8 cellular contexts compared by ENCODE assay signal in the genomic region with DNA sequence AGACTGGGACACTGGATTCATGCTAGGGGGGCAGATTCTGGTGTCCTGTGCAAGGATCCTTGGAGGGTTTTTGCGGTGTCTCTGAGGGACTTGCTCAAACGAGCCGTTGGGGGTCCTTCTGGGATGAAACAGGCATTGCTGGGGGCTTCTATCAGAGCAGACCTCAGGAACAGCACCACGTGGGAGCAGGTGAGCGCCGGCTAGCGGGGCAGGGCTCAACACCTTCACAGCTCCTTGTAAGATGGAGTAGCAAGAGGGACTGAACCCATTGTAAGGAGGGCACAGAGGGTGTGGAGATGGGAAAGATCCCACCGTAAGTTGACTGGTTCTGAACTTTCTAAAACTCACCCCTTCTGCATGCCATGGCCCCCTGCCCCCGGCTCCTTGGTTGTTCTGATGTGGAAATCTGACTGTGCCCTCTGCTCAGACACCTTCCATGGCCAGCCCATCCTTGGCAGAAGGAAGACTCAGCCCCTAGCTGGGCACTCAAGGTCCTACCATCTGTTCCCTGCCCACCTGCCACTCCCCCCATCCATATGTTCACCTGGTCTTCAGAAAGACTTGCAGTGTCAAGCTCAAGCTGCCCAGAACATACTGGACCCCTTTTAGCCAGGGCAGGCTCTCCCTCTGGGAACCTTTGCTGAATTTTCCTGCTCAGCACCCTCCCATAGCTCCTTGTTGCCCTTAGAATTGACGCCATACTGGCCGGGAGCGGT. TPM values are rescaled to one million over a fixed set of nuclear protein-coding genes. Genes with fewer than 3 reads are reported as not detected.
DNase-seq lines count a peak whose midpoint lies in the region; ATAC-seq, FAIRE-seq and TF ChIP-seq lines count a peak whose summit lies in the region.

No MANE protein-coding gene starts in this region.

- H3K9me3 ChIP-seq in DOHH2 (ENCODE audit: control insufficient read depth, insufficient read depth, low read length) (no peaks in the 10 kb centered on the region), PC-9 (ENCODE audit: insufficient read depth, low read depth) (no peaks in the 10 kb centered on the region), endothelial cell of umbilical vein (replicated peaks; ENCODE audit: control insufficient read depth, insufficient read depth, low read length) (no peaks in the 10 kb centered on the region), trophoblast cell (ENCODE audit: insufficient read depth, low read depth, low read length) (no peaks in the 10 kb centered on the region)

- FAIRE-seq in endothelial cell of umbilical vein (lab: Jason Lieb, UNC), result no peak

- no peak overlapping the region for H4K12ac ChIP-seq in trophoblast cell (ENCODE audit: low read depth, low read length)

- H3F3A ChIP-seq in DOHH2 (ENCODE audit: control insufficient read depth, insufficient read depth) (peaks cover 2% of the 10 kb centered on the region; the same call in 1 of the 2 replicates), PC-9 (ENCODE audit: insufficient read depth, low read depth) (peaks cover 39% of the 10 kb centered on the region)

- DNase-seq in PC-9 (no peak), endothelial cell of umbilical vein (ENCODE audit: low read depth, low spot score) (no peak), trophoblast cell (no peak), GM10266 (ENCODE audit: extremely low spot score) (no peak), mesenteric fat pad (ENCODE audit: low spot score) (no peak), NCI-H2081 (lab: John Stamatoyannopoulos, UW) (no peak)

- CTCF ChIA-PET in PC-9 (lab: Charles Lee) (interaction anchor here (0.5 to 1.4 kb wide), 2 partner anchors 10 to 25 kb away, joined by 3 to 4 read pairs; no protein-coding TSS in a partner anchor), endothelial cell of umbilical vein (lab: Charles Lee) (interaction anchor here (0.6 to 2.7 kb wide), 4 partner anchors 25 to 126 kb away, joined by 3 to 13 read pairs (median 3); a partner anchor contains a TSS)

- H3K14ac ChIP-seq in trophoblast cell (ENCODE audit: low read length), result no peak overlapping the region

- H4K91ac ChIP-seq in trophoblast cell (ENCODE audit: low read depth, low read length), result no peak overlapping the region

- peaks cover 16% of the 10 kb centered on the region for H3K27me3 ChIP-seq in DOHH2 (ENCODE audit: control insufficient read depth, low read length)
- H3K27me3 ChIP-seq in PC-9 (ENCODE audit: insufficient read depth, low read depth), result no peaks in the 10 kb centered on the region
- H3K27me3 ChIP-seq in endothelial cell of umbilical vein (ENCODE audit: control insufficient read depth in 2 of 2, insufficient read depth in 2 of 2, low read length in 2 of 2), result no peaks in the 10 kb centered on the region
- H3K27me3 ChIP-seq in trophoblast cell (ENCODE audit: insufficient read depth, low read length), result peaks cover 6% of the 10 kb centered on the region

- no peak overlapping the region for H4K8ac ChIP-seq in trophoblast cell (ENCODE audit: low read depth, low read length)

- BruUV-seq in PC-9 (replicated peaks; lab: Mats Ljungman, UMichigan) (TSS peak; percentile 28), endothelial cell of umbilical vein (replicated peaks; lab: Mats Ljungman, UMichigan) (no TSS peak)

- intact Hi-C loops in PC-9 (cut with micrococcal nuclease; ENCODE audit: unreplicated experiment) (loop anchor here (2.0 to 10.0 kb wide), 4 partner anchors 39 to 386 kb away; a partner anchor contains a TSS), endothelial cell of umbilical vein (cut with micrococcal nuclease) (loop anchor here (2.0 kb wide), 2 partner anchors 17 to 53 kb away; no protein-coding TSS in a partner anchor)

- no peak overlapping the region for H2BK120ac ChIP-seq in trophoblast cell (ENCODE audit: insufficient read depth, low read length, poor library complexity)

- H3K4me2 ChIP-seq in DOHH2 (ENCODE audit: low read length) (peak overlapping the region; percentile 97), PC-9 (peak overlapping the region; percentile 94), endothelial cell of umbilical vein (ENCODE audit: insufficient read depth, low read length) (peak overlapping the region; percentile 59), trophoblast cell (ENCODE audit: low read length) (peak overlapping the region; percentile 98)

- no peak overlapping the region for H3K4ac ChIP-seq in trophoblast cell (ENCODE audit: low read depth, low read length)

- peak overlapping the region; percentile 93; the same call in 1 of the 2 replicates for H3K4me3 ChIP-seq in DOHH2 (ENCODE audit: low read length)
- H3K4me3 ChIP-seq in PC-9, result peak overlapping the region; percentile 88; the same call in 1 of the 2 replicates
- no peak overlapping the region for H3K4me3 ChIP-seq in endothelial cell of umbilical vein (replicated peaks in 1 of 3; ENCODE audit: insufficient read depth in 1 of 3, low read depth in 1 of 3, low read length in 3 of 3)
- H3K4me3 ChIP-seq in trophoblast cell (ENCODE audit: low read depth, low read length), result no peak overlapping the region

- dilution Hi-C loops in endothelial cell of umbilical vein (cut with MboI; ENCODE audit: extremely low pct_ligation_motif_present, low sequenced_read_pairs), result no loop called here

- no peak for TF ChIP-seq CTCF in DOHH2 (IDR thresholded peaks at IDR 0.05; ENCODE audit: low read depth, low read length, poor library complexity, severe bottlenecking)
- no peak for TF ChIP-seq CTCF in PC-9 (conservative IDR thresholded peaks at IDR 0.05)
- TF ChIP-seq CTCF in endothelial cell of umbilical vein (IDR thresholded peaks at IDR 0.05; ENCODE audit: extremely low read depth in 1 of 2, insufficient read depth in 1 of 2, low read depth in 1 of 2, low read length in 2 of 2), result no peak
- TF ChIP-seq CTCF in GM10266 (IDR thresholded peaks at IDR 0.05; ENCODE audit: control insufficient read depth, insufficient read depth, low read depth, missing control alignments), result no peak

- H2AFZ ChIP-seq in PC-9, result no peak overlapping the region
- no peak overlapping the region for H2AFZ ChIP-seq in endothelial cell of umbilical vein (ENCODE audit: low read depth, low read length)
- H2AFZ ChIP-seq in trophoblast cell (ENCODE audit: insufficient read depth, low read length, poor library complexity), result no peak overlapping the region

- POLR2A ChIA-PET in PC-9 (lab: Charles Lee; ENCODE audit: unreplicated experiment), result interaction anchor here (0.6 to 0.7 kb wide), 2 partner anchors 48 to 359 kb away, joined by 3 to 6 read pairs; no protein-coding TSS in a partner anchor
- POLR2A ChIA-PET in endothelial cell of umbilical vein (lab: Charles Lee), result no interaction called here

- H3K9me2 ChIP-seq in DOHH2 (replicated peaks; ENCODE audit: control insufficient read depth, low read length) (no peaks in the 10 kb centered on the region), PC-9 (ENCODE audit: insufficient read depth) (no peaks in the 10 kb centered on the region)

- H3K36me3 ChIP-seq in DOHH2 (ENCODE audit: control insufficient read depth, low read length) (no peaks in the 10 kb centered on the region), PC-9 (ENCODE audit: low read depth) (no peaks in the 10 kb centered on the region), endothelial cell of umbilical vein (ENCODE audit: control insufficient read depth in 2 of 2, extremely low read depth in 1 of 2, insufficient read depth in 2 of 2, low read length in 2 of 2) (no peaks in the 10 kb centered on the region), trophoblast cell (ENCODE audit: control insufficient read depth in 1 of 2, insufficient read depth in 2 of 2, low read length in 2 of 2) (no peaks in the 10 kb centered on the region)

- H4K20me1 ChIP-seq in DOHH2 (ENCODE audit: control insufficient read depth, insufficient read depth, low read depth, low read length), result no peaks in the 10 kb centered on the region
- no peaks in the 10 kb centered on the region for H4K20me1 ChIP-seq in PC-9 (ENCODE audit: insufficient read depth)
- no peaks in the 10 kb centered on the region for H4K20me1 ChIP-seq in endothelial cell of umbilical vein (replicated peaks; ENCODE audit: control insufficient read depth, extremely low read depth, insufficient read depth, low read length)

- no peaks in the 10 kb centered on the region for H3K79me2 ChIP-seq in DOHH2 (ENCODE audit: control insufficient read depth, low read length)
- peaks cover 15% of the 10 kb centered on the region for H3K79me2 ChIP-seq in PC-9 (ENCODE audit: low read depth)
- no peaks in the 10 kb centered on the region for H3K79me2 ChIP-seq in endothelial cell of umbilical vein (ENCODE audit: control insufficient read depth, insufficient read depth, low read length)
- H3K79me2 ChIP-seq in trophoblast cell (ENCODE audit: control insufficient read depth, insufficient read depth, low read length, poor library complexity), result peaks cover 3% of the 10 kb centered on the region

- no peaks in the 10 kb centered on the region for H3K9me1 ChIP-seq in endothelial cell of umbilical vein (replicated peaks; ENCODE audit: control insufficient read depth, extremely low read depth, insufficient read depth, low read length)

- H3K79me1 ChIP-seq in trophoblast cell (ENCODE audit: low read length), result peaks cover 3% of the 10 kb centered on the region

- H2BK12ac ChIP-seq in trophoblast cell (ENCODE audit: low read length), result no peak overlapping the region

- no peak overlapping the region for H2BK5ac ChIP-seq in trophoblast cell (ENCODE audit: low read depth, low read length, poor library complexity)

- H3K4me1 ChIP-seq in DOHH2 (ENCODE audit: control insufficient read depth, low read length) (peaks cover 30% of the 10 kb centered on the region), PC-9 (replicated peaks; ENCODE audit: insufficient read depth) (peaks cover 37% of the 10 kb centered on the region), endothelial cell of umbilical vein (ENCODE audit: control insufficient read depth, extremely low read depth, insufficient read depth, low read length) (peaks cover 11% of the 10 kb centered on the region), trophoblast cell (ENCODE audit: control insufficient read depth in 1 of 2, insufficient read depth in 2 of 2, low read length in 2 of 2) (peaks cover 4 to 6% of the 10 kb centered on the region in 2 experiments)

- H3K27ac ChIP-seq in DOHH2 (ENCODE audit: low read depth, low read length) (no peak overlapping the region), PC-9 (no peak overlapping the region), endothelial cell of umbilical vein (ENCODE audit: insufficient read depth, low read depth, low read length) (no peak overlapping the region), trophoblast cell (ENCODE audit: low read depth, low read length) (no peak overlapping the region)

- no peak for TF ChIP-seq POLR2A in endothelial cell of umbilical vein (IDR thresholded peaks at IDR 0.05; ENCODE audit: low read depth, low read length)

- ATAC-seq in GM19455 (IDR thresholded peaks at IDR 0.05; ENCODE audit: unreplicated experiment), result no peak

- no CpG with 5 or more reads among the region's 12 CpGs for WGBS in trophoblast cell (ENCODE audit: extremely low coverage, insufficient coverage, insufficient read length)

- peak overlapping the region; percentile 29 for H3K23ac ChIP-seq in trophoblast cell (ENCODE audit: low read length)

- H3K9ac ChIP-seq in endothelial cell of umbilical vein (replicated peaks; ENCODE audit: extremely low read depth, insufficient read depth, low read length) (peak overlapping the region; percentile 49), trophoblast cell (ENCODE audit: low read length) (no peak overlapping the region)

- H2AK5ac ChIP-seq in trophoblast cell (ENCODE audit: low read length), result no peak overlapping the region

- no peak overlapping the region for H3K18ac ChIP-seq in trophoblast cell (ENCODE audit: low read length)

RNA-seq across cellular contexts. Expression of a gene that starts 1.2 kb away (rescaled TPM):
- total RNA-seq in PC-9 (2021) (30.8 and 40.2 TPM in 2 replicates), endothelial cell of umbilical vein (13.5 and 14.9 TPM in 2 replicates), mesenteric fat pad (36.5 TPM)
- 10.4 and 11.9 TPM in 2 replicates for polyA plus RNA-seq in endothelial cell of umbilical vein
- 4.8 and 6.3 TPM in 2 replicates for polyA plus RNA-seq in endothelial cell of umbilical vein (2011; cell fraction: cytosol; rRNA removed)
- 14.2 and 17.9 TPM in 2 replicates for polyA plus RNA-seq in endothelial cell of umbilical vein (2011; cell fraction: nucleus; rRNA removed)
- 6.9 and 12.3 TPM in 2 replicates for polyA plus RNA-seq in endothelial cell of umbilical vein (2012)
- 9.9 and 10.3 TPM in 2 replicates for polyA minus RNA-seq in endothelial cell of umbilical vein
- 2.3 TPM for polyA minus RNA-seq in endothelial cell of umbilical vein (2011; cell fraction: cytosol; rRNA and poly(A)+ RNA removed)
- polyA minus RNA-seq in endothelial cell of umbilical vein (2011; cell fraction: nucleus; rRNA and poly(A)+ RNA removed), result 5.6 and 10.7 TPM in 2 replicates
- polyA plus RNA-seq in trophoblast cell (2013), result 4.7 and 5.0 TPM in 2 replicates

RNA-seq across cellular contexts. Expression of a gene that starts 10.8 kb away (rescaled TPM):
- total RNA-seq in PC-9 (2021) (not detected in 2 replicates), endothelial cell of umbilical vein (not detected in 2 replicates), mesenteric fat pad (1.3 TPM)
- polyA plus RNA-seq in endothelial cell of umbilical vein, result not detected in 2 replicates
- not detected in 2 replicates for polyA plus RNA-seq in endothelial cell of umbilical vein (2011; cell fraction: cytosol; rRNA removed)
- polyA plus RNA-seq in endothelial cell of umbilical vein (2011; cell fraction: nucleus; rRNA removed), result not detected in 2 replicates
- polyA plus RNA-seq in endothelial cell of umbilical vein (2012), result not detected in 2 replicates
- polyA minus RNA-seq in endothelial cell of umbilical vein, result not detected in 2 replicates
- polyA minus RNA-seq in endothelial cell of umbilical vein (2011; cell fraction: cytosol; rRNA and poly(A)+ RNA removed), result not detected
- not detected in 2 replicates for polyA minus RNA-seq in endothelial cell of umbilical vein (2011; cell fraction: nucleus; rRNA and poly(A)+ RNA removed)
- polyA plus RNA-seq in trophoblast cell (2013), result not detected in 2 replicates

RNA-seq across cellular contexts. Expression of a gene that starts 23.1 kb away (rescaled TPM):
- total RNA-seq in PC-9 (2021) (2.0 and 3.9 TPM in 2 replicates), endothelial cell of umbilical vein (not detected in 2 replicates), mesenteric fat pad (not detected)
- polyA plus RNA-seq in endothelial cell of umbilical vein, result 0.06 and 0.08 TPM in 2 replicates
- 0.04 and 0.05 TPM in 2 replicates for polyA plus RNA-seq in endothelial cell of umbilical vein (2011; cell fraction: cytosol; rRNA removed)
- 0.14 TPM in 1 of 2 replicates, not detected in the other for polyA plus RNA-seq in endothelial cell of umbilical vein (2011; cell fraction: nucleus; rRNA removed)
- polyA plus RNA-seq in endothelial cell of umbilical vein (2012), result 0.10 and 0.13 TPM in 2 replicates
- 0.45 TPM in 1 of 2 replicates, not detected in the other for polyA minus RNA-seq in endothelial cell of umbilical vein
- not detected for polyA minus RNA-seq in endothelial cell of umbilical vein (2011; cell fraction: cytosol; rRNA and poly(A)+ RNA removed)
- polyA minus RNA-seq in endothelial cell of umbilical vein (2011; cell fraction: nucleus; rRNA and poly(A)+ RNA removed), result not detected in 2 replicates
- 0.07 TPM in 2 replicates for polyA plus RNA-seq in trophoblast cell (2013)

RNA-seq across cellular contexts. Expression of a gene that starts 39.9 kb away (rescaled TPM):
- total RNA-seq in PC-9 (2021) (175 and 290 TPM in 2 replicates), endothelial cell of umbilical vein (99.2 and 110 TPM in 2 replicates), mesenteric fat pad (66.9 TPM)
- polyA plus RNA-seq in endothelial cell of umbilical vein, result 139 and 204 TPM in 2 replicates
- polyA plus RNA-seq in endothelial cell of umbilical vein (2011; cell fraction: cytosol; rRNA removed), result 71.7 and 96.7 TPM in 2 replicates
- polyA plus RNA-seq in endothelial cell of umbilical vein (2011; cell fraction: nucleus; rRNA removed), result 58.3 and 73.4 TPM in 2 replicates
- polyA plus RNA-seq in endothelial cell of umbilical vein (2012), result 54.4 and 108 TPM in 2 replicates
- polyA minus RNA-seq in endothelial cell of umbilical vein, result 35.4 and 52.3 TPM in 2 replicates
- 107 TPM for polyA minus RNA-seq in endothelial cell of umbilical vein (2011; cell fraction: cytosol; rRNA and poly(A)+ RNA removed)
- 21.2 and 28.9 TPM in 2 replicates for polyA minus RNA-seq in endothelial cell of umbilical vein (2011; cell fraction: nucleus; rRNA and poly(A)+ RNA removed)
- polyA plus RNA-seq in trophoblast cell (2013), result 107 and 108 TPM in 2 replicates

RNA-seq across cellular contexts. Expression of a gene that starts 51.7 kb away (rescaled TPM):
- total RNA-seq in PC-9 (2021), result 58.1 and 80.0 TPM in 2 replicates
- 58.1 and 63.3 TPM in 2 replicates for total RNA-seq in endothelial cell of umbilical vein
- polyA plus RNA-seq in endothelial cell of umbilical vein, result 88.8 and 109 TPM in 2 replicates
- polyA plus RNA-seq in endothelial cell of umbilical vein (2011; cell fraction: cytosol; rRNA removed), result 46.9 and 68.5 TPM in 2 replicates
- 55.0 and 67.6 TPM in 2 replicates for polyA plus RNA-seq in endothelial cell of umbilical vein (2011; cell fraction: nucleus; rRNA removed)
- polyA plus RNA-seq in endothelial cell of umbilical vein (2012), result 29.3 and 44.5 TPM in 2 replicates
- 25.8 and 26.0 TPM in 2 replicates for polyA minus RNA-seq in endothelial cell of umbilical vein
- polyA minus RNA-seq in endothelial cell of umbilical vein (2011; cell fraction: cytosol; rRNA and poly(A)+ RNA removed), result 34.8 TPM
- polyA minus RNA-seq in endothelial cell of umbilical vein (2011; cell fraction: nucleus; rRNA and poly(A)+ RNA removed), result 15.8 and 20.5 TPM in 2 replicates
- 44.4 and 46.3 TPM in 2 replicates for polyA plus RNA-seq in trophoblast cell (2013)
- total RNA-seq in mesenteric fat pad, result 46.9 TPM

Comparison
In these comparisons a context has a peak if more than half of its experiments do, and no peak if none do; other contexts are left out.
1. H3K4me3 ChIP-seq: peak in DOHH2 (single experiment) and PC-9 (single experiment); none in endothelial cell of umbilical vein (0 of 3) and trophoblast cell (single experiment).
2. Peak in every context shown above with its lines, with median percentiles within 50 percentile points of each other: H3K4me2 ChIP-seq.